In the genomic region with DNA sequence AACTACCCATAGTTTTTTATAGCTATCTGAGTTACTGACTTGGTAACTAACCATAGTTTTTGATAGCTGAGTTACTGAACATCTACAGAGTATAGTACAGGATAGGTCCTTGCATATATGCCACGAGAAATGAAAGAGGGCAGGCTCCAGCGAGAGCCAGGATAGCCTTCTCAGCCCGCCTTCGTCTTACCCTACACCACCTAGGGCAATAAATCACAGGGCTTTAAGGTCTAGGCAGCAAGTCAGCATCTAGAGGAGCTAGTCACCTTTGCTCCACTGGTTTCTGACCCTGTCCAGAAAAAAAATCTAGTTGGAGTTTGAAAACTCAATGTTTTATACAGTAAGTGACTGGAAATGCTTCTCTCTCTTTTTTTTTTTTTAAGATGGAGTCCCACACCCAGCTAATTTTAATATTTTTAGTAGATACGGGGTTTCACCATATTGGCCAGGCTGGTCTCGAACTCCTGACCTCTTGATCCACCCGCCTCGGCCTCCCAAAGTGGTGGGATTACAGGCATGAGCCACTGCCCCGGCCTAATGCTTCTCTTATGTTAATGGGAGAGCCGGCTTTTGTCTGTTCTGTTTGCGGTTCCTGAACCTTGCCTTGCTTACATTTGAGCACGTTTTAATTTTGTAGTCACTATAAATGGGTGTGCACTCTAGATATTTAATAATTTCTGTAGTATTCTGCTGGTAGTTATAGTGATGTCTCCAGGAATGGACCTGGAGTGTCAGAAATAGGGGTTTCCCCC, we compare ENCODE assay signal across 16 cellular contexts. TPM values are rescaled to one million over a fixed set of nuclear protein-coding genes. Genes with fewer than 3 reads are reported as not detected.
DNase-seq lines count a peak whose midpoint lies in the region; ATAC-seq and TF ChIP-seq lines count a peak whose summit lies in the region.
"Had no signal": no experiment of that assay in that cellular context is flagged by ENCODE, and none has a peak within 500 bp of the region (broad histone marks: within the 10 kb centered on the region; RNA-seq: fewer than 3 reads in every experiment).

No MANE protein-coding gene starts in this region.

- WGBS in transverse colon (ENCODE audit: low coverage in 1 of 2), 2 donors, result 67 to 69% methylated on average over 9 to 12 of the region's 12 CpGs

- peak overlapping the region; percentile 100 for H3K4me3 Mint-ChIP-seq in activated T-cell treated with anti-CD3 and anti-CD28 coated beads, Interleukin-2, amount 50 U/mL, for 4 hours
- H3K4me3 Mint-ChIP-seq in activated naive CD8-positive, alpha-beta T cell treated with anti-CD3 and anti-CD28 coated beads for 36 hours, result no peak overlapping the region
- H3K4me3 Mint-ChIP-seq in memory B cell, result no peak overlapping the region

- no peak for DNase-seq in activated T-cell treated with anti-CD3 and anti-CD28 coated beads, Interleukin-2, amount 50 U/mL, for 4 hours
- no peak for DNase-seq in activated T-cell treated with anti-CD3 and anti-CD28 coated beads, Interleukin-2, amount 50 U/mL, for 1 hour
- no peak for DNase-seq in activated naive CD8-positive, alpha-beta T cell treated with anti-CD3 and anti-CD28 coated beads for 36 hours
- DNase-seq in memory B cell (ENCODE audit: low spot score in 2 of 2), result no peak
- no peak for DNase-seq in transverse colon
- no peak for DNase-seq in islet precursor cell
- DNase-seq in LoVo (ENCODE audit: low spot score), result no peak
- DNase-seq: NCI-H1930, T-helper 2 cell, testis had no signal

- H3K4me3 ChIP-seq in transverse colon, result no peak overlapping the region
- H3K4me3 ChIP-seq: testis had no signal

- H3K36me3 ChIP-seq in transverse colon, result peaks cover 0 to 11% (median 1%) of the 10 kb centered on the region in 4 donors

- no peaks in the 10 kb centered on the region for H3K9me3 ChIP-seq in transverse colon
- H3K9me3 ChIP-seq: testis had no signal

- in situ Hi-C loops in transverse colon (cut with MboI; ENCODE audit: low pct_ligation_motif_present in 1 of 4, low pct_unique_long_range_greater_than_20kb in 1 of 4, low sequenced_read_pairs in 3 of 4), result no loop called here

- peaks cover 22 to 66% (median 48%) of the 10 kb centered on the region in 4 donors for H3K4me1 ChIP-seq in transverse colon

- H3K27me3 ChIP-seq in transverse colon, result no peaks in the 10 kb centered on the region
- H3K27me3 ChIP-seq: testis had no signal

- peak overlapping the region; percentile 52 for H3K27ac Mint-ChIP-seq in activated naive CD8-positive, alpha-beta T cell treated with anti-CD3 and anti-CD28 coated beads for 36 hours
- H3K27ac Mint-ChIP-seq in memory B cell, result peak overlapping the region; percentile 93

- TF ChIP-seq EP300 in transverse colon (IDR thresholded peaks at IDR 0.05; ENCODE audit: low read depth), result no peak

- peak overlapping the region; percentile 96 to 99 (median 97) for H3K27ac ChIP-seq in transverse colon
- H3K27ac ChIP-seq: KMS-11 had no signal

- intact Hi-C loops in transverse colon (cut with DNase I; ENCODE audit: low total_unique reads), result no loop called here

- TF ChIP-seq POLR2A in transverse colon (IDR thresholded peaks at IDR 0.05), result no peak

- H3K27me3 Mint-ChIP-seq in activated T-cell treated with anti-CD3 and anti-CD28 coated beads, Interleukin-2, amount 50 U/mL, for 4 hours (ENCODE audit: low read depth), result no peaks in the 10 kb centered on the region
- H3K27me3 Mint-ChIP-seq in activated naive CD8-positive, alpha-beta T cell treated with anti-CD3 and anti-CD28 coated beads for 36 hours, result no peaks in the 10 kb centered on the region
- H3K27me3 Mint-ChIP-seq in memory B cell, result no peaks in the 10 kb centered on the region

- no peaks in the 10 kb centered on the region for H3K9me3 Mint-ChIP-seq in activated T-cell treated with anti-CD3 and anti-CD28 coated beads, Interleukin-2, amount 50 U/mL, for 4 hours
- H3K9me3 Mint-ChIP-seq in activated naive CD8-positive, alpha-beta T cell treated with anti-CD3 and anti-CD28 coated beads for 36 hours, result no peaks in the 10 kb centered on the region
- no peaks in the 10 kb centered on the region for H3K9me3 Mint-ChIP-seq in memory B cell

- H3K4me1 Mint-ChIP-seq in activated T-cell treated with anti-CD3 and anti-CD28 coated beads, Interleukin-2, amount 50 U/mL, for 4 hours (ENCODE audit: low read depth), result peaks cover 54% of the 10 kb centered on the region
- peaks cover 52% of the 10 kb centered on the region for H3K4me1 Mint-ChIP-seq in activated naive CD8-positive, alpha-beta T cell treated with anti-CD3 and anti-CD28 coated beads for 36 hours
- peaks cover 31% of the 10 kb centered on the region for H3K4me1 Mint-ChIP-seq in memory B cell

- no peak for TF ChIP-seq CTCF in transverse colon (IDR thresholded peaks at IDR 0.05)

- no peak for ATAC-seq in activated T-cell treated with anti-CD3 and anti-CD28 coated beads, Interleukin-2, amount 50 U/mL, for 4 hours
- no peak for ATAC-seq in memory B cell (ENCODE audit: low read depth)
- no peak for ATAC-seq in GM18502 (IDR thresholded peaks at IDR 0.05; ENCODE audit: poor library complexity, unreplicated experiment)
- ATAC-seq: sciatic nerve had no signal

- H3K36me3 Mint-ChIP-seq in activated T-cell treated with anti-CD3 and anti-CD28 coated beads, Interleukin-2, amount 50 U/mL, for 4 hours (ENCODE audit: insufficient read depth), result peaks cover 10% of the 10 kb centered on the region
- peaks cover 19% of the 10 kb centered on the region for H3K36me3 Mint-ChIP-seq in activated naive CD8-positive, alpha-beta T cell treated with anti-CD3 and anti-CD28 coated beads for 36 hours
- H3K36me3 Mint-ChIP-seq in memory B cell, result peaks cover 8% of the 10 kb centered on the region

RNA-seq across cellular contexts. Expression of gene BFAR, which starts 2.8 kb away (rescaled TPM):
- total RNA-seq in activated T-cell treated with anti-CD3 and anti-CD28 coated beads, Interleukin-2, amount 50 U/mL, for 4 hours, result 10 to 100 TPM; 62.2 to 64.4 (median 63.6) TPM
- 10 to 100 TPM; 72.1 to 75.7 TPM for total RNA-seq in activated naive CD8-positive, alpha-beta T cell treated with anti-CD3 and anti-CD28 coated beads for 36 hours
- 10 to 100 TPM; 42.2 to 72.7 (median 56.2) TPM for total RNA-seq in transverse colon

RNA-seq across cellular contexts. Expression of gene PARN, which starts 5.5 kb away (rescaled TPM):
- total RNA-seq in activated T-cell treated with anti-CD3 and anti-CD28 coated beads, Interleukin-2, amount 50 U/mL, for 4 hours, result 10 to 100 TPM; 45.0 to 52.8 (median 47.3) TPM
- total RNA-seq in activated naive CD8-positive, alpha-beta T cell treated with anti-CD3 and anti-CD28 coated beads for 36 hours, result 10 to 100 TPM; 50.8 to 50.9 TPM
- total RNA-seq in transverse colon, result 10 to 100 TPM; 26.9 to 57.3 (median 34.1) TPM

RNA-seq across cellular contexts. Expression of gene PLA2G10, which starts 58.5 kb away (rescaled TPM):
- not detected for total RNA-seq in activated T-cell treated with anti-CD3 and anti-CD28 coated beads, Interleukin-2, amount 50 U/mL, for 4 hours
- not detected for total RNA-seq in activated naive CD8-positive, alpha-beta T cell treated with anti-CD3 and anti-CD28 coated beads for 36 hours
- total RNA-seq in transverse colon, result 10 to 100 TPM in 3 of 4 donors, 1 to 10 TPM in 1; 4.0 to 43.8 (median 24.0) TPM
- total RNA-seq: Daoy, dermis microvascular lymphatic vessel endothelial cell, lower leg skin, sciatic nerve had no signal

Comparison
In these comparisons a context has a peak if more than half of its experiments do, and no peak if none do; other contexts are left out.
1. RNA of gene PLA2G10, which starts 58.5 kb away (total RNA-seq): 4.0 to 43.8 TPM in transverse colon; not detected in activated naive CD8-positive, alpha-beta T cell treated with anti-CD3 and anti-CD28 coated beads for 36 hours and not detected in activated T-cell treated with anti-CD3 and anti-CD28 coated beads, Interleukin-2, amount 50 U/mL, for 4 hours; every median in the first group is over 4 times any median in the second.